ENCODE assay signal across 8 cellular contexts in genomic region chr1:179080866-179081695, GRCh38. TPM values are rescaled to one million over a fixed set of nuclear protein-coding genes. Genes with fewer than 3 reads are reported as not detected.
DNase-seq lines count a peak whose midpoint lies in the region; ATAC-seq and TF ChIP-seq lines count a peak whose summit lies in the region.

No MANE protein-coding gene starts in this region.

- POLR2A ChIA-PET in activated naive CD8-positive, alpha-beta T cell treated with anti-CD3 and anti-CD28 coated beads, Interleukin-2, amount 10 ng/mL, durations not matched to agents 7 days and 5 days (lab: Charles Lee), result interaction anchor here (0.5 to 2.5 kb wide), 8 partner anchors 43 to 311 kb away, joined by 3 to 12 read pairs (median 4); partner anchors contain the start of genes AXDND1 and SOAT1

- peak overlapping the region; percentile 97 for H3K4me3 Mint-ChIP-seq in activated naive CD8-positive, alpha-beta T cell treated with anti-CD3 and anti-CD28 coated beads, Interleukin-2, amount 10 ng/mL, durations not matched to agents 7 days and 5 days

- peak; percentile 77 for DNase-seq in activated effector memory CD4-positive, alpha-beta T cell treated with anti-CD3 and anti-CD28 coated beads, Interleukin-2, amount 50 U/mL, for 16 hours
- no peak for DNase-seq in activated effector memory CD4-positive, alpha-beta T cell treated with Interleukin-2 at 50 U/mL for 16 hours
- DNase-seq in activated naive CD8-positive, alpha-beta T cell treated with anti-CD3 and anti-CD28 coated beads, Interleukin-2, amount 10 ng/mL, durations not matched to agents 7 days and 5 days, result no peak
- no peak for DNase-seq in kidney epithelial cell (ENCODE audit: low read depth)
- peak; percentile 3 for DNase-seq in stimulated activated CD8-positive, alpha-beta memory T cell treated with anti-CD3 and anti-CD28 coated beads, Interleukin-15, amount 100 ng/mL, for 24 hours (ENCODE audit: low read depth)
- no peak for DNase-seq in NCI-H2171 treated with DMSO at 0.1 percent for 48 hours (lab: John Stamatoyannopoulos, UW)
- DNase-seq in NCI-H2107 (lab: John Stamatoyannopoulos, UW), result no peak

- peak overlapping the region; percentile 94 for H3K27ac Mint-ChIP-seq in activated naive CD8-positive, alpha-beta T cell treated with anti-CD3 and anti-CD28 coated beads, Interleukin-2, amount 10 ng/mL, durations not matched to agents 7 days and 5 days

- no peaks in the 10 kb centered on the region for H3K27me3 Mint-ChIP-seq in activated naive CD8-positive, alpha-beta T cell treated with anti-CD3 and anti-CD28 coated beads, Interleukin-2, amount 10 ng/mL, durations not matched to agents 7 days and 5 days

- peak; percentile 29 for ATAC-seq in activated naive CD8-positive, alpha-beta T cell treated with anti-CD3 and anti-CD28 coated beads, Interleukin-2, amount 10 ng/mL, durations not matched to agents 7 days and 5 days (ENCODE audit: low read depth)

- no peaks in the 10 kb centered on the region for H3K9me3 ChIP-seq in KOPT-K1 (ENCODE audit: insufficient read depth, low read length, poor library complexity, severe bottlenecking)

- peaks cover 24% of the 10 kb centered on the region for H3K4me1 Mint-ChIP-seq in activated naive CD8-positive, alpha-beta T cell treated with anti-CD3 and anti-CD28 coated beads, Interleukin-2, amount 10 ng/mL, durations not matched to agents 7 days and 5 days

- H3K36me3 ChIP-seq in KOPT-K1 (ENCODE audit: insufficient read depth, low read length) (peaks cover 24% of the 10 kb centered on the region), kidney epithelial cell (ENCODE audit: control insufficient read depth, insufficient read depth, low read length) (no peaks in the 10 kb centered on the region)

- no peaks in the 10 kb centered on the region for H3K27me3 ChIP-seq in kidney epithelial cell (ENCODE audit: control insufficient read depth, insufficient read depth, low read length)

- H3K36me3 Mint-ChIP-seq in activated naive CD8-positive, alpha-beta T cell treated with anti-CD3 and anti-CD28 coated beads, Interleukin-2, amount 10 ng/mL, durations not matched to agents 7 days and 5 days, result peaks cover 5% of the 10 kb centered on the region

- H3K4me3 ChIP-seq in kidney epithelial cell (ENCODE audit: low read depth, low read length), result peak overlapping the region; percentile 90

- H3K9me3 Mint-ChIP-seq in activated naive CD8-positive, alpha-beta T cell treated with anti-CD3 and anti-CD28 coated beads, Interleukin-2, amount 10 ng/mL, durations not matched to agents 7 days and 5 days, result no peaks in the 10 kb centered on the region

- H3K27ac ChIP-seq in KOPT-K1 (ENCODE audit: low read depth, low read length, poor library complexity, severe bottlenecking), result peak overlapping the region; percentile 71

- TF ChIP-seq CTCF in kidney epithelial cell (IDR thresholded peaks at IDR 0.05; ENCODE audit: insufficient read depth, low read length, poor library complexity, severe bottlenecking), result no peak

RNA-seq across cellular contexts. Expression of gene TOR3A, which starts 0.8 kb away (rescaled TPM):
- 10 to 100 TPM; 41.5 to 45.1 TPM for total RNA-seq in activated naive CD8-positive, alpha-beta T cell treated with anti-CD3 and anti-CD28 coated beads, Interleukin-2, amount 10 ng/mL, durations not matched to agents 7 days and 5 days
- total RNA-seq in kidney epithelial cell, result 53.6 and 57.5 TPM in 2 replicates

RNA-seq across cellular contexts. Expression of gene FAM20B, which starts 55.4 kb away (rescaled TPM):
- total RNA-seq in activated naive CD8-positive, alpha-beta T cell treated with anti-CD3 and anti-CD28 coated beads, Interleukin-2, amount 10 ng/mL, durations not matched to agents 7 days and 5 days, result 10 to 100 TPM; 35.0 to 37.1 TPM
- total RNA-seq in kidney epithelial cell, result 21.2 and 27.5 TPM in 2 replicates

Comparison
In these comparisons a context has a peak if more than half of its experiments do, and no peak if none do; other contexts are left out.
1. DNase-seq: peak in activated effector memory CD4-positive, alpha-beta T cell treated with anti-CD3 and anti-CD28 coated beads, Interleukin-2, amount 50 U/mL, for 16 hours (single experiment) and stimulated activated CD8-positive, alpha-beta memory T cell treated with anti-CD3 and anti-CD28 coated beads, Interleukin-15, amount 100 ng/mL, for 24 hours (single experiment); none in activated effector memory CD4-positive, alpha-beta T cell treated with Interleukin-2 at 50 U/mL for 16 hours (single experiment), activated naive CD8-positive, alpha-beta T cell treated with anti-CD3 and anti-CD28 coated beads, Interleukin-2, amount 10 ng/mL, durations not matched to agents 7 days and 5 days (single experiment), kidney epithelial cell (single experiment), NCI-H2171 treated with DMSO at 0.1 percent for 48 hours (single experiment) and NCI-H2107 (single experiment).